9 cellular contexts compared by ENCODE assay signal in genomic region chr5:14706615-14707021, GRCh38. TPM values are rescaled to one million over a fixed set of nuclear protein-coding genes. Genes with fewer than 3 reads are reported as not detected.
DNase-seq lines count a peak whose midpoint lies in the region; ATAC-seq and TF ChIP-seq lines count a peak whose summit lies in the region.
"Had no signal": no experiment of that assay in that cellular context is flagged by ENCODE, and none has a peak within 500 bp of the region (broad histone marks: within the 10 kb centered on the region; RNA-seq: fewer than 3 reads in every experiment).

No MANE protein-coding gene starts in this region.

- peak overlapping the region; percentile 51 to 56 for H3K27ac ChIP-seq in thoracic aorta
- H3K27ac ChIP-seq: SK-N-MC had no signal

- H3K27ac Mint-ChIP-seq in activated CD4-positive, alpha-beta memory T cell treated with anti-CD3 and anti-CD28 coated beads for 36 hours, result peak overlapping the region; percentile 94

- H3K4me3 ChIP-seq in thoracic aorta (no peak overlapping the region), H7 (ENCODE audit: insufficient read depth, low read depth, low read length) (no peak overlapping the region)
- H3K4me3 ChIP-seq: SK-N-MC had no signal

- peaks cover 17 to 34% of the 10 kb centered on the region in 2 donors for H3K4me1 ChIP-seq in thoracic aorta (ENCODE audit: control insufficient read depth in 1 of 2, low read depth in 2 of 2)

- DNase-seq in activated T-cell treated with anti-CD3 and anti-CD28 coated beads for 1 hour (ENCODE audit: low read depth), result peak; percentile 26
- no peak for DNase-seq in activated T-cell treated with anti-CD3 and anti-CD28 coated beads for 4 hours
- DNase-seq in activated CD4-positive, alpha-beta memory T cell treated with anti-CD3 and anti-CD28 coated beads for 36 hours, result peak; percentile 56
- peak; percentile 49 for DNase-seq in fibroblast of peridontal ligament (ENCODE audit: extremely low read depth)
- DNase-seq in thoracic aorta (ENCODE audit: low spot score), result no peak
- DNase-seq in H4 (ENCODE audit: low spot score), result no peak
- DNase-seq in H7, result no peak

- no peak for TF ChIP-seq CTCF in thoracic aorta (IDR thresholded peaks at IDR 0.05)

- H3K4me1 Mint-ChIP-seq in activated CD4-positive, alpha-beta memory T cell treated with anti-CD3 and anti-CD28 coated beads for 36 hours (ENCODE audit: low read depth), result peaks cover 74% of the 10 kb centered on the region

- intact Hi-C loops in activated CD4-positive, alpha-beta memory T cell treated with anti-CD3 and anti-CD28 coated beads for 36 hours (cut with micrococcal nuclease), result loop anchor here (1.0 to 5.0 kb wide), 7 partner anchors 16 to 296 kb away; no protein-coding TSS in a partner anchor

- peaks cover 84% of the 10 kb centered on the region for H3K36me3 Mint-ChIP-seq in activated CD4-positive, alpha-beta memory T cell treated with anti-CD3 and anti-CD28 coated beads for 36 hours

- POLR2A ChIA-PET in activated CD4-positive, alpha-beta memory T cell treated with anti-CD3 and anti-CD28 coated beads for 36 hours (lab: Charles Lee), result interaction anchor here (0.6 to 0.9 kb wide), 3 partner anchors 103 to 291 kb away, joined by 3 to 4 read pairs (median 3); no protein-coding TSS in a partner anchor

- H3K9me3 Mint-ChIP-seq in activated CD4-positive, alpha-beta memory T cell treated with anti-CD3 and anti-CD28 coated beads for 36 hours, result no peaks in the 10 kb centered on the region

- no peaks in the 10 kb centered on the region for H3K27me3 Mint-ChIP-seq in activated CD4-positive, alpha-beta memory T cell treated with anti-CD3 and anti-CD28 coated beads for 36 hours

- CTCF ChIA-PET in activated CD4-positive, alpha-beta memory T cell treated with anti-CD3 and anti-CD28 coated beads for 36 hours (lab: Charles Lee), result interaction anchor here (1.1 to 5.3 kb wide), 3 partner anchors 21 to 164 kb away, joined by 6 to 33 read pairs (median 21); partner anchors contain the start of gene ANKH

- H3K9me3 ChIP-seq in thoracic aorta, result no peaks in the 10 kb centered on the region

- H3K27me3 ChIP-seq in thoracic aorta (replicated peaks; ENCODE audit: insufficient read depth), result no peaks in the 10 kb centered on the region
- H3K27me3 ChIP-seq in H7 (ENCODE audit: control insufficient read depth, insufficient read depth, low read length), result no peaks in the 10 kb centered on the region

- H3K4me3 Mint-ChIP-seq in activated CD4-positive, alpha-beta memory T cell treated with anti-CD3 and anti-CD28 coated beads for 36 hours, result peak overlapping the region; percentile 57

- ATAC-seq in thoracic aorta (ENCODE audit: insufficient number of reproducible peaks, low FRiP score, low read depth), result no peak
- no peak for ATAC-seq in HG03280 (IDR thresholded peaks at IDR 0.05; ENCODE audit: unreplicated experiment)

- H3K36me3 ChIP-seq in thoracic aorta (peaks cover 23% of the 10 kb centered on the region), H7 (replicated peaks; ENCODE audit: control insufficient read depth, insufficient read depth, low read length) (peaks cover 2% of the 10 kb centered on the region)

RNA-seq across cellular contexts. Expression of gene OTULIN, which starts 42.1 kb away (rescaled TPM):
- total RNA-seq in activated CD4-positive, alpha-beta memory T cell treated with anti-CD3 and anti-CD28 coated beads for 36 hours, result 10 to 100 TPM; 53.3 to 53.6 TPM
- 10 to 100 TPM; 52.5 to 52.9 TPM for total RNA-seq in thoracic aorta
- 23.0 and 32.7 TPM in 2 replicates for total RNA-seq in H4 (2014; rRNA removed; shearing (Covaris generic))
- 14.9 and 17.4 TPM in 2 replicates for total RNA-seq in H7 (2014; rRNA removed; shearing (Covaris generic))

Comparison
In these comparisons a context has a peak if more than half of its experiments do, and no peak if none do; other contexts are left out.
1. DNase-seq: peak in activated T-cell treated with anti-CD3 and anti-CD28 coated beads for 1 hour (single experiment), activated CD4-positive, alpha-beta memory T cell treated with anti-CD3 and anti-CD28 coated beads for 36 hours (single experiment) and fibroblast of peridontal ligament (single experiment); none in activated T-cell treated with anti-CD3 and anti-CD28 coated beads for 4 hours (single experiment), thoracic aorta (single experiment), H4 (single experiment) and H7 (single experiment).